Comparison of ENCODE assay signal across 20 cellular contexts in the genomic region with DNA sequence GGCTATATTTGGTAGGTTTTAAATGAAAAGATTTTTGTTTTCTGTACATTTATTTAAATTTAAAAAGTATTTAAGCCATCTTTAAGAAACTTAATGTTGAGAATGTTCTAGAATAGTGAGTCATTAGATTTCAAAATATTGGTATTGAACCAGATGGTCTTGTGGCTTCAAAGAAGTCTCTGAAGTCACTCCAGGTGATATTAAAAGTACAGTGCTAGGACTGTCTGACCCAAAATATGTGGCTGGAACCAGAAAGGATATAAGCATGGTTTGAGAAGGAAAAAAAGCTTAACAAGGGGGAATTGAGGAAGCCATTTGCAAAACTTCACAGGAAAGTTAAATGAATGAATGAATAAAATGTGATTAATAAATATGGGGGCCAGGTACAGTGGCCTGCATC. TPM values are rescaled to one million over a fixed set of nuclear protein-coding genes. Genes with fewer than 3 reads are reported as not detected.
DNase-seq lines count a peak whose midpoint lies in the region; ATAC-seq and TF ChIP-seq lines count a peak whose summit lies in the region.
"Had no signal": no experiment of that assay in that cellular context is flagged by ENCODE, and none has a peak within 500 bp of the region (broad histone marks: within the 10 kb centered on the region; RNA-seq: fewer than 3 reads in every experiment).

No MANE protein-coding gene starts in this region.

- H3K4me1 ChIP-seq in breast epithelium, result no peaks in the 10 kb centered on the region
- peaks cover 11% of the 10 kb centered on the region for H3K4me1 ChIP-seq in SJSA1 (replicated peaks)
- H3K4me1 ChIP-seq in psoas muscle, result no peaks in the 10 kb centered on the region
- no peaks in the 10 kb centered on the region for H3K4me1 ChIP-seq in upper lobe of left lung
- H3K4me1 ChIP-seq: A549, Caco-2 had no signal

- TF ChIP-seq CTCF in MCF 10A (IDR thresholded peaks at IDR 0.05; ENCODE audit: unreplicated experiment), result no peak
- no peak for TF ChIP-seq CTCF in breast epithelium (IDR thresholded peaks at IDR 0.05)
- TF ChIP-seq CTCF in choroid plexus epithelial cell (conservative IDR thresholded peaks at IDR 0.05; ENCODE audit: low read depth, low read length), result no peak
- no peak for TF ChIP-seq CTCF in psoas muscle (IDR thresholded peaks at IDR 0.05)
- no peak for TF ChIP-seq CTCF in upper lobe of left lung (IDR thresholded peaks at IDR 0.05)

- peaks cover 14% of the 10 kb centered on the region for H3K36me3 Mint-ChIP-seq in MCF 10A (ENCODE audit: insufficient read depth, unreplicated experiment)

- no peak for ATAC-seq in psoas muscle
- no peak for ATAC-seq in upper lobe of left lung (ENCODE audit: low FRiP score in 2 of 2)
- ATAC-seq: A549; CD8-positive, alpha-beta T cell had no signal

- POLR2A ChIA-PET in MCF 10A (lab: Yijun Ruan, JAX), result interaction anchor here (0.7 to 1.0 kb wide), 3 partner anchors 14 to 52 kb away, joined by 3 to 4 read pairs (median 4); no protein-coding TSS in a partner anchor

- no peak for DNase-seq in MCF 10A (ENCODE audit: unreplicated experiment)
- DNase-seq in breast epithelium (ENCODE audit: low spot score in 2 of 2), result no peak
- peak; percentile 74 to 79 for DNase-seq in SJSA1 (ENCODE audit: low read depth in 1 of 2, low spot score in 2 of 2)
- DNase-seq in choroid plexus epithelial cell (ENCODE audit: low read depth), result peak; percentile 11
- DNase-seq in iris pigment epithelial cell (ENCODE audit: low read depth), result peak; percentile 23
- no peak for DNase-seq in medulla oblongata (ENCODE audit: extremely low spot score)
- DNase-seq in psoas muscle, result no peak
- DNase-seq in upper lobe of left lung, result no peak
- DNase-seq: AML-193; Caco-2; Calu3; CD4-positive, alpha-beta T cell; CD8-positive, alpha-beta T cell; DMS79 treated with DMSO at 0.1 percent for 48 hours; GF-D8 had no signal

- no peaks in the 10 kb centered on the region for H3K27me3 Mint-ChIP-seq in MCF 10A (ENCODE audit: insufficient read depth, unreplicated experiment)
- H3K27me3 Mint-ChIP-seq: B cell; CD4-positive, alpha-beta T cell had no signal

- H3K4me3 ChIP-seq in breast epithelium, result no peak overlapping the region
- H3K4me3 ChIP-seq in SJSA1, result no peak overlapping the region
- no peak overlapping the region for H3K4me3 ChIP-seq in choroid plexus epithelial cell (ENCODE audit: low read depth, low read length)
- no peak overlapping the region for H3K4me3 ChIP-seq in psoas muscle
- H3K4me3 ChIP-seq in upper lobe of left lung, result no peak overlapping the region
- H3K4me3 ChIP-seq: A549; BLaER1 treated with 17β-estradiol and CSF1 and Interleukin-3, amounts not matched to agents 10 nM and 100 nM had no signal

- H3K27ac ChIP-seq in breast epithelium (no peak overlapping the region), SJSA1 (no peak overlapping the region), psoas muscle (no peak overlapping the region), upper lobe of left lung (no peak overlapping the region)
- H3K27ac ChIP-seq: 22Rv1, A549, C4-2B had no signal

- H3K4me1 Mint-ChIP-seq in MCF 10A (ENCODE audit: insufficient read depth, unreplicated experiment), result peaks cover 30% of the 10 kb centered on the region
- H3K4me1 Mint-ChIP-seq: B cell had no signal

- H3K27me3 ChIP-seq in breast epithelium, result no peaks in the 10 kb centered on the region
- H3K27me3 ChIP-seq in SJSA1 (replicated peaks), result peaks cover 44% of the 10 kb centered on the region
- H3K27me3 ChIP-seq in psoas muscle (ENCODE audit: insufficient read depth in 3 of 3, low read length in 2 of 3), result no peaks in the 10 kb centered on the region
- H3K27me3 ChIP-seq in upper lobe of left lung, result no peaks in the 10 kb centered on the region
- H3K27me3 ChIP-seq: BLaER1 treated with 17β-estradiol and CSF1 and Interleukin-3, amounts not matched to agents 10 nM and 100 nM had no signal

- no peak for TF ChIP-seq POLR2A in breast epithelium (IDR thresholded peaks at IDR 0.05)
- TF ChIP-seq POLR2A in upper lobe of left lung (IDR thresholded peaks at IDR 0.05), result no peak

- no peaks in the 10 kb centered on the region for H3K9me3 ChIP-seq in breast epithelium
- peaks cover 8% of the 10 kb centered on the region for H3K9me3 ChIP-seq in SJSA1 (replicated peaks)
- H3K9me3 ChIP-seq in psoas muscle, result no peaks in the 10 kb centered on the region
- H3K9me3 ChIP-seq in upper lobe of left lung, result no peaks in the 10 kb centered on the region
- H3K9me3 ChIP-seq: A549, Caco-2 had no signal

- H3K4me3 Mint-ChIP-seq in MCF 10A (ENCODE audit: unreplicated experiment), result no peak overlapping the region
- H3K4me3 Mint-ChIP-seq: B cell; CD4-positive, alpha-beta T cell; CD8-positive, alpha-beta T cell had no signal

- H3K9me3 Mint-ChIP-seq in MCF 10A (ENCODE audit: unreplicated experiment), result no peaks in the 10 kb centered on the region
- H3K9me3 Mint-ChIP-seq: CD4-positive, alpha-beta T cell; CD8-positive, alpha-beta T cell had no signal

- CTCF ChIA-PET in MCF 10A (lab: Yijun Ruan, JAX), result interaction anchor here (1.1 kb wide), 1 partner anchor 9 kb away, joined by 4 read pairs; no protein-coding TSS in a partner anchor

- intact Hi-C loops in MCF 10A (cut with micrococcal nuclease) (no loop called here), breast epithelium (cut with DNase I; ENCODE audit: low total_unique reads) (no loop called here), psoas muscle (cut with DNase I) (no loop called here)

- H3K36me3 ChIP-seq in breast epithelium (no peaks in the 10 kb centered on the region), SJSA1 (no peaks in the 10 kb centered on the region), psoas muscle (ENCODE audit: insufficient read depth in 1 of 2, low read depth in 1 of 2) (no peaks in the 10 kb centered on the region), upper lobe of left lung (no peaks in the 10 kb centered on the region)

- no peak for TF ChIP-seq EP300 in upper lobe of left lung (IDR thresholded peaks at IDR 0.05)

- peak overlapping the region; percentile 14 for H3K27ac Mint-ChIP-seq in MCF 10A (ENCODE audit: low read depth, unreplicated experiment)
- H3K27ac Mint-ChIP-seq: B cell; CD4-positive, alpha-beta T cell; CD8-positive, alpha-beta T cell had no signal

- BruUV-seq in MCF 10A (replicated peaks; lab: Mats Ljungman, UMichigan), result no TSS peak

RNA-seq across cellular contexts. Expression of a gene that starts 28.7 kb away (rescaled TPM):
- total RNA-seq in MCF 10A (2022) (353 and 383 TPM in 2 replicates), breast epithelium (10 to 100 TPM; 69.4 to 73.3 (median 71.8) TPM), psoas muscle (100 to 1,000 TPM in 1 of 4 donors, 10 to 100 TPM in 3; 51.8 to 455 (median 77.6) TPM), upper lobe of left lung (100 to 1,000 TPM in 3 of 6 donors, 10 to 100 TPM in 3; 64.6 to 162 (median 108) TPM)
- total RNA-seq in SJSA1 (2014; rRNA removed; shearing (Covaris generic)), result 2,133 and 2,408 TPM in 2 replicates
- 10 to 100 TPM; 25.0 to 34.2 (median 26.0) TPM for polyA plus RNA-seq in psoas muscle

RNA-seq across cellular contexts. Expression of a gene that starts 33.3 kb away (rescaled TPM):
- total RNA-seq in MCF 10A (2022) (7.3 and 7.6 TPM in 2 replicates), breast epithelium (10 to 100 TPM in 2 of 3 donors, 1 to 10 TPM in 1; 5.8 to 12.1 (median 10.5) TPM), psoas muscle (1 to 10 TPM; 4.2 to 7.5 (median 6.0) TPM), upper lobe of left lung (10 to 100 TPM in 3 of 6 donors, 1 to 10 TPM in 3; 6.5 to 38.8 (median 15.2) TPM)
- total RNA-seq in SJSA1 (2014; rRNA removed; shearing (Covaris generic)), result 0.63 and 4.9 TPM in 2 replicates
- polyA plus RNA-seq in psoas muscle, result 1 to 10 TPM; 2.9 to 3.6 (median 2.9) TPM

Comparison
In these comparisons a context has a peak if more than half of its experiments do, and no peak if none do; other contexts are left out.
1. DNase-seq: peak in SJSA1 (2 of 2), choroid plexus epithelial cell (single experiment) and iris pigment epithelial cell (single experiment); none in MCF 10A (single experiment), breast epithelium (0 of 2), medulla oblongata (single experiment), psoas muscle (0 of 2) and upper lobe of left lung (0 of 2).